8 cellular contexts compared by ENCODE assay signal in the genomic region with DNA sequence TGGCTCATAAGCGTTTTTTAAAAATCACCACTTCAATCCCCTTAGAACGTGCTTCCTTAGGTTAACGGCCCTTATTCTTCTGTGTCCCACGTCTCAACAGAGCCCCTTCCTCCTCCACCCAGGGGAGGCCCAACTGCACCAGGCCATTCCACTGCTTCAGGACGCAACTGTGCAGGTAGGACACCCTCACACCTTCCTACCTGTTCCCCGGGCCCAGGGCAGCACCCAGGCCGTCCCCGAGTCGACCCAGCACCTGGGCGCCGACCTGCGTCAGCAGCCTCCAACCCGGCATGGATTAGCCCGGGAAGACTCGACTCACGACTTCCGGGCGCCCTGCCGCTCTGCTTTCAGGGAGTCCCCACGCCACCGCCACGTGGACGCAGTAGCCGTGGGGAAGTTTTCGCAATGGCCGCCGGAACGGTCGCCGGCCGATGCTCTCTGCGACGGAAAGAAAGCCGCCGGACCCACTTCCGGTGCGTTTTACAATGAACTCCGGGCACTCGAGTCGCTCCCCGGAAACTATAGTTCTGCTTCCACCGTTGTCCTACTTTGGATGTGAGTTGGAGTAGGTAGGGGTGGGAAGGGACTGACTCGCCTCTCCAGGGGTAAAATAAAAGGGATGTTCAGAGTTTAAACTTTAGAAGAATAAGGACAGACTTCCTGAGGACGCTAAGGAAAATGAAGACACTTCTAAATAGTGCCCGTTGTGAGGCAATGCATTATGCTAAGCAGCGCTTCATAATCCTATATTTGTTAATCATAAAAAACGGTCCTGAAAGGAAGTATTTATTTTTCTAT. TPM values are rescaled to one million over a fixed set of nuclear protein-coding genes. Genes with fewer than 3 reads are reported as not detected.
A peak's percentile ranks its signal among the peaks of the same experiment; 100 is the strongest.
DNase-seq lines count a peak whose midpoint lies in the region; ATAC-seq and TF ChIP-seq lines count a peak whose summit lies in the region.

A gene (minus strand): TSS at position 442 of the 798 bp plus-strand sequence. CDS start 150 bp downstream, at position 292.

- peaks cover 32% of the 10 kb centered on the region for H3K79me2 ChIP-seq in hepatocyte

- peak in 1 of 2 donors; percentile 18 for TF ChIP-seq POLR2A in vagina (IDR thresholded peaks at IDR 0.05)

- ATAC-seq in GM18511 (IDR thresholded peaks at IDR 0.05; ENCODE audit: unreplicated experiment) (peak; percentile 97), HG02981 (IDR thresholded peaks at IDR 0.05; ENCODE audit: unreplicated experiment) (peak; percentile 97)

- peak within 1 kb of the TSS; percentile 88 for H3K27ac ChIP-seq in hepatocyte
- H3K27ac ChIP-seq in rectal smooth muscle tissue (ENCODE audit: low read depth, low read length) = peak within 1 kb of the TSS; percentile 62
- H3K27ac ChIP-seq in vagina = peak within 1 kb of the TSS; percentile 65

- in situ Hi-C loops in astrocyte of the cerebellum (cut with HindIII; ENCODE audit: low sequenced_read_pairs) = no loop called here

- H3K9me3 ChIP-seq in hepatocyte (ENCODE audit: low read depth) (no peaks in the 10 kb centered on the region), vagina (no peaks in the 10 kb centered on the region)

- H3K36me3 ChIP-seq in hepatocyte (replicated peaks; ENCODE audit: insufficient read depth, low read depth) (no peaks in the 10 kb centered on the region), rectal smooth muscle tissue (ENCODE audit: control insufficient read depth, insufficient read depth, low read length) (peaks cover 4% of the 10 kb centered on the region), vagina (peaks cover 0 to 21% of the 10 kb centered on the region in 2 donors)

- TF ChIP-seq CTCF in astrocyte of the cerebellum (IDR thresholded peaks at IDR 0.05; ENCODE audit: low read depth, low read length, missing control alignments) (no peak), hepatocyte (IDR thresholded peaks at IDR 0.05; ENCODE audit: poor library complexity) (no peak), vagina (IDR thresholded peaks at IDR 0.05) (no peak)

- no peaks in the 10 kb centered on the region for H3K9me2 ChIP-seq in hepatocyte (replicated peaks; ENCODE audit: insufficient read depth)

- peaks cover 12% of the 10 kb centered on the region for H3K4me1 ChIP-seq in hepatocyte (ENCODE audit: insufficient read depth)
- H3K4me1 ChIP-seq in rectal smooth muscle tissue (ENCODE audit: control insufficient read depth, insufficient read depth, low read length) = no peaks in the 10 kb centered on the region
- H3K4me1 ChIP-seq in vagina = peaks cover 26% of the 10 kb centered on the region

- peak within 1 kb of the TSS; percentile 95 for H2AFZ ChIP-seq in hepatocyte

- H3K9ac ChIP-seq in rectal smooth muscle tissue (ENCODE audit: low read length) = peak within 1 kb of the TSS; percentile 76

- H3K27me3 ChIP-seq in hepatocyte (peaks cover 19% of the 10 kb centered on the region), rectal smooth muscle tissue (ENCODE audit: control insufficient read depth, insufficient read depth, low read length) (no peaks in the 10 kb centered on the region), vagina (no peaks in the 10 kb centered on the region)

- H3K4me3 ChIP-seq in astrocyte of the cerebellum (ENCODE audit: low read depth, low read length) (peak within 1 kb of the TSS; percentile 88), hepatocyte (peak within 1 kb of the TSS; percentile 78), rectal smooth muscle tissue (ENCODE audit: low read length) (peak within 1 kb of the TSS; percentile 93), vagina (peak within 1 kb of the TSS; percentile 73 to 83)

- DNase-seq in NCI-H2029 (lab: John Stamatoyannopoulos, UW) (peak; percentile 45), T-helper 9 cell (peak; percentile 75), astrocyte of the cerebellum (ENCODE audit: low read depth) (peak; percentile 79), hepatocyte (ENCODE audit: low spot score) (peak; percentile 93), vagina (ENCODE audit: extremely low spot score in 2 of 2) (no peak)

- WGBS in hepatocyte (ENCODE audit: low lambda C conversion rate, missing lambda C conversion rate) = 5% methylated on average over 47 of the region's 47 CpGs

- intact Hi-C loops in vagina (cut with DNase I) = no loop called here

- H4K20me1 ChIP-seq in hepatocyte (ENCODE audit: insufficient read depth, poor library complexity, severe bottlenecking) = no peaks in the 10 kb centered on the region

- peak within 1 kb of the TSS; percentile 79 for H3K4me2 ChIP-seq in hepatocyte

RNA-seq across cellular contexts. Expression of the gene that starts here (rescaled TPM):
- total RNA-seq in hepatocyte = 113 and 126 TPM in 2 replicates
- polyA plus RNA-seq in hepatocyte = 82.3 and 87.8 TPM in 2 replicates
- total RNA-seq in vagina = 52.3 TPM

Comparison
In these comparisons a context has a peak if more than half of its experiments do, and no peak if none do; other contexts are left out.
1. DNase-seq: peak in NCI-H2029 (single experiment), T-helper 9 cell (single experiment), astrocyte of the cerebellum (single experiment) and hepatocyte (single experiment); none in vagina (0 of 2).
2. Peak in every context shown above with its lines, with median percentiles within 50 percentile points of each other: H3K4me3 ChIP-seq and H3K27ac ChIP-seq.